1 cellular context compared by ENCODE assay signal in the genomic region with DNA sequence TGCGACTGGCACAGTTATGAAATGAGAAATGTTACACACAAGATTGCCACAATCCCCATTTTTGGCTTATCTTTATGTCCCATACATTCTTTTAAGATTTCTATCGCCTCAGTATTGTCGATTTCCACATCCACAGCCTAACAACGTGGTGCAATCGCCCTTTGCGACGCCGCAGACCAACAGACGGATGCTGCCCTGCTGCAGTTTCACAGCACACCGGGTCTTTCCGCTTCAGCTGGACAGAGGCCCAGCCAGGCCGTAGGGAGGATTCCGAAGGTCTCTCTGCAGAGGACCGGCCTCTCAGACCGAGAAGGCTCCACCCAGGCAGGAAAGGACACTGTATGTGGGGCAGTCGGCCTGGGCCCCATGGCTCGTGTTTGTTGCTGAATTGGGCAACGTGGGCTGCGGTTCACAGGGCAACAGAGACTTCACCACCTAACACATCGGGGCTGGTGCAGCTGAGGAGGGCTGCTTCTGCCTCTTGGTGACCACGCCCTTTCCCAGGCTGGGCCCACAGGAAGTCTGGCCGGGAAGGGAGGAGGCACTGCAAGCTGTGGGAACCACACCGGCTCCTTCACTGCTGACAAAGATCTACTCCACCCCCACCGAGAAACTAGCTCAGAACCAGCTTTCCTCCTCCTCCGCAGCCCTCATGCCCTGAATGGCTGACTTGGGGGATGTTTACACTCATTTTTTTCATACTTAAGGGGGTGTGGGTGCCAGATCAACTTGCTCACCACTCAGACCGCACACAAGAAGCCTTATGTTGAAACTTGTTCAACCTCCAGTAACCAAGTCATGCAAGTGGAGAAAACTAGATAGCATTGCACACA.
A peak's percentile ranks its signal among the peaks of the same experiment; 100 is the strongest.
TF ChIP-seq lines count a peak whose summit lies in the region.

No MANE protein-coding gene starts in this region.

TF ChIP-seq in HepG2, 621 proteins besides CTCF, POLR2A, EP300 and RAD21 (continued from another document and continues in another):
- TF ChIP-seq, protein P1, sequence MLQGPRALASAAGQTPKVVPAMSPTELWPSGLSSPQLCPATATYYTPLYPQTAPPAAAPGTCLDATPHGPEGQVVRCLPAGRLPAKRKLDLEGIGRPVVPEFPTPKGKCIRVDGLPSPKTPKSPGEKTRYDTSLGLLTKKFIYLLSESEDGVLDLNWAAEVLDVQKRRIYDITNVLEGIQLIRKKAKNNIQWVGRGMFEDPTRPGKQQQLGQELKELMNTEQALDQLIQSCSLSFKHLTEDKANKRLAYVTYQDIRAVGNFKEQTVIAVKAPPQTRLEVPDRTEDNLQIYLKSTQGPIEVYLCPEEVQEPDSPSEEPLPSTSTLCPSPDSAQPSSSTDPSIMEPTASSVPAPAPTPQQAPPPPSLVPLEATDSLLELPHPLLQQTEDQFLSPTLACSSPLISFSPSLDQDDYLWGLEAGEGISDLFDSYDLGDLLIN (CRISPR knock-in tag; IDR thresholded peaks at IDR 0.05; ENCODE audit: borderline replicate concordance) = no peak
- TF ChIP-seq TAF15 (IDR thresholded peaks at IDR 0.05; ENCODE audit: low read depth, low read length, poor library complexity, severe bottlenecking) (no peak), TAF1 (CRISPR knock-in tag; IDR thresholded peaks at IDR 0.05) (peak; percentile 54; the same call in 1 of the 2 replicates), TOE1 (CRISPR knock-in tag; IDR thresholded peaks at IDR 0.05) (no peak), ZFP62 (CRISPR knock-in tag; IDR thresholded peaks at IDR 0.05) (no peak), ZMYM2 (CRISPR knock-in tag; IDR thresholded peaks at IDR 0.05) (peak; percentile 54; the same call in 1 of the 2 replicates), ZNF136 (CRISPR knock-in tag; IDR thresholded peaks at IDR 0.05; ENCODE audit: low read depth) (peak; percentile 67; the same call in 1 of the 2 replicates), GTF2F1 (IDR thresholded peaks at IDR 0.05; ENCODE audit: low read length) (no peak), ZBTB42 (CRISPR knock-in tag; IDR thresholded peaks at IDR 0.05) (no peak), NR2F1 (CRISPR knock-in tag; IDR thresholded peaks at IDR 0.05) (no peak), HNRNPH1 (optimal IDR thresholded peaks at IDR 0.05; ENCODE audit: low read depth, low read length) (no peak), ZNF138 (CRISPR knock-in tag; IDR thresholded peaks at IDR 0.05; ENCODE audit: low read depth) (no peak), ZNF44 (CRISPR knock-in tag; IDR thresholded peaks at IDR 0.05) (peak; percentile 88; the same call in 1 of the 2 replicates), ZNF598 (CRISPR knock-in tag; IDR thresholded peaks at IDR 0.05; ENCODE audit: borderline replicate concordance) (peak; percentile 91), FOXM1 (CRISPR knock-in tag; IDR thresholded peaks at IDR 0.05) (no peak), HOXA3 (CRISPR knock-in tag; IDR thresholded peaks at IDR 0.05) (peak; percentile 54; the same call in 1 of the 2 replicates), ZSCAN22 (CRISPR knock-in tag; IDR thresholded peaks at IDR 0.05) (no peak), ZFP41 (CRISPR knock-in tag; IDR thresholded peaks at IDR 0.05; ENCODE audit: borderline replicate concordance) (peak; percentile 39; the same call in 1 of the 2 replicates), RFXAP (CRISPR knock-in tag; IDR thresholded peaks at IDR 0.05; ENCODE audit: borderline replicate concordance) (no peak), SNAI1 (CRISPR knock-in tag; IDR thresholded peaks at IDR 0.05; ENCODE audit: borderline replicate concordance) (no peak), ERF (CRISPR knock-in tag; IDR thresholded peaks at IDR 0.05) (0 out of 2 replicates have a peak, but pooled peaks have one; percentile 39), MEIS1 (CRISPR knock-in tag; IDR thresholded peaks at IDR 0.05; ENCODE audit: borderline replicate concordance) (no peak), SMAD1 (CRISPR knock-in tag; IDR thresholded peaks at IDR 0.05; ENCODE audit: borderline replicate concordance, low read depth) (no peak; the same call in 1 of the 2 replicates)
- TF ChIP-seq, protein P2, sequence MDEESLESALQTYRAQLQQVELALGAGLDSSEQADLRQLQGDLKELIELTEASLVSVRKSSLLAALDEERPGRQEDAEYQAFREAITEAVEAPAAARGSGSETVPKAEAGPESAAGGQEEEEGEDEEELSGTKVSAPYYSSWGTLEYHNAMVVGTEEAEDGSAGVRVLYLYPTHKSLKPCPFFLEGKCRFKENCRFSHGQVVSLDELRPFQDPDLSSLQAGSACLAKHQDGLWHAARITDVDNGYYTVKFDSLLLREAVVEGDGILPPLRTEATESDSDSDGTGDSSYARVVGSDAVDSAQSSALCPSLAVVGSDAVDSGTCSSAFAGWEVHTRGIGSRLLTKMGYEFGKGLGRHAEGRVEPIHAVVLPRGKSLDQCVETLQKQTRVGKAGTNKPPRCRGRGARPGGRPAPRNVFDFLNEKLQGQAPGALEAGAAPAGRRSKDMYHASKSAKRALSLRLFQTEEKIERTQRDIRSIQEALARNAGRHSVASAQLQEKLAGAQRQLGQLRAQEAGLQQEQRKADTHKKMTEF (CRISPR knock-in tag; IDR thresholded peaks at IDR 0.05) = peak; percentile 71; the same call in 1 of the 2 replicates
- TF ChIP-seq, protein P3, sequence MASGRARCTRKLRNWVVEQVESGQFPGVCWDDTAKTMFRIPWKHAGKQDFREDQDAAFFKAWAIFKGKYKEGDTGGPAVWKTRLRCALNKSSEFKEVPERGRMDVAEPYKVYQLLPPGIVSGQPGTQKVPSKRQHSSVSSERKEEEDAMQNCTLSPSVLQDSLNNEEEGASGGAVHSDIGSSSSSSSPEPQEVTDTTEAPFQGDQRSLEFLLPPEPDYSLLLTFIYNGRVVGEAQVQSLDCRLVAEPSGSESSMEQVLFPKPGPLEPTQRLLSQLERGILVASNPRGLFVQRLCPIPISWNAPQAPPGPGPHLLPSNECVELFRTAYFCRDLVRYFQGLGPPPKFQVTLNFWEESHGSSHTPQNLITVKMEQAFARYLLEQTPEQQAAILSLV (CRISPR knock-in tag; IDR thresholded peaks at IDR 0.05; ENCODE audit: borderline replicate concordance) = peak; percentile 65; the same call in 1 of the 2 replicates
- TF ChIP-seq, protein P4, sequence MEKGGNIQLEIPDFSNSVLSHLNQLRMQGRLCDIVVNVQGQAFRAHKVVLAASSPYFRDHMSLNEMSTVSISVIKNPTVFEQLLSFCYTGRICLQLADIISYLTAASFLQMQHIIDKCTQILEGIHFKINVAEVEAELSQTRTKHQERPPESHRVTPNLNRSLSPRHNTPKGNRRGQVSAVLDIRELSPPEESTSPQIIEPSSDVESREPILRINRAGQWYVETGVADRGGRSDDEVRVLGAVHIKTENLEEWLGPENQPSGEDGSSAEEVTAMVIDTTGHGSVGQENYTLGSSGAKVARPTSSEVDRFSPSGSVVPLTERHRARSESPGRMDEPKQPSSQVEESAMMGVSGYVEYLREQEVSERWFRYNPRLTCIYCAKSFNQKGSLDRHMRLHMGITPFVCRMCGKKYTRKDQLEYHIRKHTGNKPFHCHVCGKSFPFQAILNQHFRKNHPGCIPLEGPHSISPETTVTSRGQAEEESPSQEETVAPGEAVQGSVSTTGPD (CRISPR knock-in tag; IDR thresholded peaks at IDR 0.05) = no peak
- TF ChIP-seq, protein P5, sequence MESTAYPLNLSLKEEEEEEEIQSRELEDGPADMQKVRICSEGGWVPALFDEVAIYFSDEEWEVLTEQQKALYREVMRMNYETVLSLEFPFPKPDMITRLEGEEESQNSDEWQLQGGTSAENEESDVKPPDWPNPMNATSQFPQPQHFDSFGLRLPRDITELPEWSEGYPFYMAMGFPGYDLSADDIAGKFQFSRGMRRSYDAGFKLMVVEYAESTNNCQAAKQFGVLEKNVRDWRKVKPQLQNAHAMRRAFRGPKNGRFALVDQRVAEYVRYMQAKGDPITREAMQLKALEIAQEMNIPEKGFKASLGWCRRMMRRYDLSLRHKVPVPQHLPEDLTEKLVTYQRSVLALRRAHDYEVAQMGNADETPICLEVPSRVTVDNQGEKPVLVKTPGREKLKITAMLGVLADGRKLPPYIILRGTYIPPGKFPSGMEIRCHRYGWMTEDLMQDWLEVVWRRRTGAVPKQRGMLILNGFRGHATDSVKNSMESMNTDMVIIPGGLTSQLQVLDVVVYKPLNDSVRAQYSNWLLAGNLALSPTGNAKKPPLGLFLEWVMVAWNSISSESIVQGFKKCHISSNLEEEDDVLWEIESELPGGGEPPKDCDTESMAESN (CRISPR knock-in tag; conservative IDR thresholded peaks at IDR 0.05) = 0 out of 2 replicates have a peak, but pooled peaks have one; percentile 58
- TF ChIP-seq, protein P6, sequence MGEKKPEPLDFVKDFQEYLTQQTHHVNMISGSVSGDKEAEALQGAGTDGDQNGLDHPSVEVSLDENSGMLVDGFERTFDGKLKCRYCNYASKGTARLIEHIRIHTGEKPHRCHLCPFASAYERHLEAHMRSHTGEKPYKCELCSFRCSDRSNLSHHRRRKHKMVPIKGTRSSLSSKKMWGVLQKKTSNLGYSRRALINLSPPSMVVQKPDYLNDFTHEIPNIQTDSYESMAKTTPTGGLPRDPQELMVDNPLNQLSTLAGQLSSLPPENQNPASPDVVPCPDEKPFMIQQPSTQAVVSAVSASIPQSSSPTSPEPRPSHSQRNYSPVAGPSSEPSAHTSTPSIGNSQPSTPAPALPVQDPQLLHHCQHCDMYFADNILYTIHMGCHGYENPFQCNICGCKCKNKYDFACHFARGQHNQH (CRISPR knock-in tag; IDR thresholded peaks at IDR 0.05) = no peak; the same call in 1 of the 2 replicates
- TF ChIP-seq, protein P7, sequence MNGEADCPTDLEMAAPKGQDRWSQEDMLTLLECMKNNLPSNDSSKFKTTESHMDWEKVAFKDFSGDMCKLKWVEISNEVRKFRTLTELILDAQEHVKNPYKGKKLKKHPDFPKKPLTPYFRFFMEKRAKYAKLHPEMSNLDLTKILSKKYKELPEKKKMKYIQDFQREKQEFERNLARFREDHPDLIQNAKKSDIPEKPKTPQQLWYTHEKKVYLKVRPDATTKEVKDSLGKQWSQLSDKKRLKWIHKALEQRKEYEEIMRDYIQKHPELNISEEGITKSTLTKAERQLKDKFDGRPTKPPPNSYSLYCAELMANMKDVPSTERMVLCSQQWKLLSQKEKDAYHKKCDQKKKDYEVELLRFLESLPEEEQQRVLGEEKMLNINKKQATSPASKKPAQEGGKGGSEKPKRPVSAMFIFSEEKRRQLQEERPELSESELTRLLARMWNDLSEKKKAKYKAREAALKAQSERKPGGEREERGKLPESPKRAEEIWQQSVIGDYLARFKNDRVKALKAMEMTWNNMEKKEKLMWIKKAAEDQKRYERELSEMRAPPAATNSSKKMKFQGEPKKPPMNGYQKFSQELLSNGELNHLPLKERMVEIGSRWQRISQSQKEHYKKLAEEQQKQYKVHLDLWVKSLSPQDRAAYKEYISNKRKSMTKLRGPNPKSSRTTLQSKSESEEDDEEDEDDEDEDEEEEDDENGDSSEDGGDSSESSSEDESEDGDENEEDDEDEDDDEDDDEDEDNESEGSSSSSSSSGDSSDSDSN (CRISPR knock-in tag; IDR thresholded peaks at IDR 0.05) = peak; percentile 94
- TF ChIP-seq, protein P8, sequence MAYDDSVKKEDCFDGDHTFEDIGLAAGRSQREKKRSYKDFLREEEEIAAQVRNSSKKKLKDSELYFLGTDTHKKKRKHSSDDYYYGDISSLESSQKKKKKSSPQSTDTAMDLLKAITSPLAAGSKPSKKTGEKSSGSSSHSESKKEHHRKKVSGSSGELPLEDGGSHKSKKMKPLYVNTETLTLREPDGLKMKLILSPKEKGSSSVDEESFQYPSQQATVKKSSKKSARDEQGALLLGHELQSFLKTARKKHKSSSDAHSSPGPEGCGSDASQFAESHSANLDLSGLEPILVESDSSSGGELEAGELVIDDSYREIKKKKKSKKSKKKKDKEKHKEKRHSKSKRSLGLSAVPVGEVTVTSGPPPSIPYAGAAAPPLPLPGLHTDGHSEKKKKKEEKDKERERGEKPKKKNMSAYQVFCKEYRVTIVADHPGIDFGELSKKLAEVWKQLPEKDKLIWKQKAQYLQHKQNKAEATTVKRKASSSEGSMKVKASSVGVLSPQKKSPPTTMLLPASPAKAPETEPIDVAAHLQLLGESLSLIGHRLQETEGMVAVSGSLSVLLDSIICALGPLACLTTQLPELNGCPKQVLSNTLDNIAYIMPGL (CRISPR knock-in tag; IDR thresholded peaks at IDR 0.05; ENCODE audit: borderline replicate concordance in 1 of 2, low read depth in 1 of 2) = peak in 1 of 2 experiments; percentile 71; a peak in 2 of 4 replicates
- TF ChIP-seq, protein P9, sequence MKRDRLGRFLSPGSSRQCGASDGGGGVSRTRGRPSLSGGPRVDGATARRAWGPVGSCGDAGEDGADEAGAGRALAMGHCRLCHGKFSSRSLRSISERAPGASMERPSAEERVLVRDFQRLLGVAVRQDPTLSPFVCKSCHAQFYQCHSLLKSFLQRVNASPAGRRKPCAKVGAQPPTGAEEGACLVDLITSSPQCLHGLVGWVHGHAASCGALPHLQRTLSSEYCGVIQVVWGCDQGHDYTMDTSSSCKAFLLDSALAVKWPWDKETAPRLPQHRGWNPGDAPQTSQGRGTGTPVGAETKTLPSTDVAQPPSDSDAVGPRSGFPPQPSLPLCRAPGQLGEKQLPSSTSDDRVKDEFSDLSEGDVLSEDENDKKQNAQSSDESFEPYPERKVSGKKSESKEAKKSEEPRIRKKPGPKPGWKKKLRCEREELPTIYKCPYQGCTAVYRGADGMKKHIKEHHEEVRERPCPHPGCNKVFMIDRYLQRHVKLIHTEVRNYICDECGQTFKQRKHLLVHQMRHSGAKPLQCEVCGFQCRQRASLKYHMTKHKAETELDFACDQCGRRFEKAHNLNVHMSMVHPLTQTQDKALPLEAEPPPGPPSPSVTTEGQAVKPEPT (CRISPR knock-in tag; IDR thresholded peaks at IDR 0.05; ENCODE audit: low read depth) = 0 out of 2 replicates have a peak, but pooled peaks have one; percentile 40
- TF ChIP-seq, protein P10, sequence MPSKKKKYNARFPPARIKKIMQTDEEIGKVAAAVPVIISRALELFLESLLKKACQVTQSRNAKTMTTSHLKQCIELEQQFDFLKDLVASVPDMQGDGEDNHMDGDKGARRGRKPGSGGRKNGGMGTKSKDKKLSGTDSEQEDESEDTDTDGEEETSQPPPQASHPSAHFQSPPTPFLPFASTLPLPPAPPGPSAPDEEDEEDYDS (CRISPR knock-in tag; IDR thresholded peaks at IDR 0.05) = no peak
- TF ChIP-seq, protein P11, sequence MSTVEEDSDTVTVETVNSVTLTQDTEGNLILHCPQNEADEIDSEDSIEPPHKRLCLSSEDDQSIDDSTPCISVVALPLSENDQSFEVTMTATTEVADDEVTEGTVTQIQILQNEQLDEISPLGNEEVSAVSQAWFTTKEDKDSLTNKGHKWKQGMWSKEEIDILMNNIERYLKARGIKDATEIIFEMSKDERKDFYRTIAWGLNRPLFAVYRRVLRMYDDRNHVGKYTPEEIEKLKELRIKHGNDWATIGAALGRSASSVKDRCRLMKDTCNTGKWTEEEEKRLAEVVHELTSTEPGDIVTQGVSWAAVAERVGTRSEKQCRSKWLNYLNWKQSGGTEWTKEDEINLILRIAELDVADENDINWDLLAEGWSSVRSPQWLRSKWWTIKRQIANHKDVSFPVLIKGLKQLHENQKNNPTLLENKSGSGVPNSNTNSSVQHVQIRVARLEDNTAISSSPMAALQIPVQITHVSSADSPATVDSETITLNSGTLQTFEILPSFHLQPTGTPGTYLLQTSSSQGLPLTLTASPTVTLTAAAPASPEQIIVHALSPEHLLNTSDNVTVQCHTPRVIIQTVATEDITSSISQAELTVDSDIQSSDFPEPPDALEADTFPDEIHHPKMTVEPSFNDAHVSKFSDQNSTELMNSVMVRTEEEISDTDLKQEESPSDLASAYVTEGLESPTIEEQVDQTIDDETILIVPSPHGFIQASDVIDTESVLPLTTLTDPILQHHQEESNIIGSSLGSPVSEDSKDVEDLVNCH (CRISPR knock-in tag; IDR thresholded peaks at IDR 0.05) = no peak
